12 cellular contexts compared by ENCODE assay signal in genomic region chr2:62140785-62141740, GRCh38. TPM values are rescaled to one million over a fixed set of nuclear protein-coding genes. Genes with fewer than 3 reads are reported as not detected.
DNase-seq lines count a peak whose midpoint lies in the region; ATAC-seq and TF ChIP-seq lines count a peak whose summit lies in the region.
"Had no signal": no experiment of that assay in that cellular context is flagged by ENCODE, and none has a peak within 500 bp of the region (broad histone marks: within the 10 kb centered on the region; RNA-seq: fewer than 3 reads in every experiment).

No MANE protein-coding gene starts in this region.

- CTCF ChIA-PET in OCI-LY7 (lab: Charles Lee; ENCODE audit: unreplicated experiment), result no interaction called here

- no peaks in the 10 kb centered on the region for H3K9me2 ChIP-seq in OCI-LY7 (ENCODE audit: insufficient read depth, low read length)

- no TSS peak for BruUV-seq in OCI-LY7 (replicated peaks; lab: Mats Ljungman, UMichigan)

- H3K9me3 ChIP-seq in OCI-LY7 (ENCODE audit: low read length), result no peaks in the 10 kb centered on the region
- H3K9me3 ChIP-seq in spleen, result no peaks in the 10 kb centered on the region
- H3K9me3 ChIP-seq in aorta (ENCODE audit: control insufficient read depth, low read length), result no peaks in the 10 kb centered on the region
- H3K9me3 ChIP-seq: Peyer's patch, thoracic aorta had no signal

- TF ChIP-seq CTCF in GM12864 (IDR thresholded peaks at IDR 0.05; ENCODE audit: low read depth, low read length, missing control alignments), result no peak
- no peak for TF ChIP-seq CTCF in OCI-LY7 (conservative IDR thresholded peaks at IDR 0.05; ENCODE audit: low read length)
- TF ChIP-seq CTCF in spleen (IDR thresholded peaks at IDR 0.05 in 8 of 11, conservative IDR thresholded peaks at IDR 0.05 in 3 of 11), result no peak

- H3K27me3 ChIP-seq in spleen (replicated peaks in 1 of 7), result no peaks in the 10 kb centered on the region
- H3K27me3 ChIP-seq in aorta (ENCODE audit: control insufficient read depth in 1 of 2, insufficient read depth in 2 of 2, low read length in 1 of 2), result no peaks in the 10 kb centered on the region
- H3K27me3 ChIP-seq: Peyer's patch had no signal

- peak overlapping the region; percentile 59 for H3K4me2 ChIP-seq in OCI-LY7 (ENCODE audit: low read length)

- H3K36me3 ChIP-seq in OCI-LY7 (ENCODE audit: insufficient read depth, low read length), result no peaks in the 10 kb centered on the region; the same call in 1 of the 2 replicates
- peaks cover 0 to 10% (median 0%) of the 10 kb centered on the region in 6 donors for H3K36me3 ChIP-seq in spleen
- no peaks in the 10 kb centered on the region for H3K36me3 ChIP-seq in aorta (ENCODE audit: control insufficient read depth in 1 of 2, insufficient read depth in 2 of 2, low read length in 1 of 2)
- H3K36me3 ChIP-seq: thoracic aorta had no signal

- TF ChIP-seq POLR2A in spleen (IDR thresholded peaks at IDR 0.05), result no peak

- H3K4me1 ChIP-seq in OCI-LY7 (ENCODE audit: insufficient read depth, low read length, poor library complexity, severe bottlenecking), result peaks cover 94% of the 10 kb centered on the region
- peaks cover 0 to 32% (median 13%) of the 10 kb centered on the region in 6 donors for H3K4me1 ChIP-seq in spleen
- H3K4me1 ChIP-seq in aorta (ENCODE audit: control insufficient read depth in 1 of 2, insufficient read depth in 2 of 2, low read length in 2 of 2), result peaks cover 0 to 6% of the 10 kb centered on the region in 2 donors
- H3K4me1 ChIP-seq: Peyer's patch had no signal

- 42 to 52% (median 46%) methylated on average over 4 of the region's 4 CpGs for whole genome bisulfite sequencing in spleen, 5 donors
- 75 to 84% methylated on average over 4 of the region's 4 CpGs for WGBS in aorta, 2 donors

- no peaks in the 10 kb centered on the region for H3K79me2 ChIP-seq in OCI-LY7 (ENCODE audit: insufficient read depth, low read depth, low read length)

- intact Hi-C loops in OCI-LY7 (cut with micrococcal nuclease; ENCODE audit: unreplicated experiment) (loop anchor here (2.0 to 5.0 kb wide), 3 partner anchors 40 to 104 kb away; partner anchors contain the start of gene B3GNT2), spleen (cut with DNase I; ENCODE audit: low total_unique reads) (no loop called here), aorta (cut with DNase I) (no loop called here)

- H3K4me3 ChIP-seq in GM12864 (ENCODE audit: low read depth, low read length), result no peak overlapping the region
- H3K4me3 ChIP-seq in OCI-LY7 (ENCODE audit: low read depth, low read length, poor library complexity, severe bottlenecking), result peak overlapping the region; percentile 2
- H3K4me3 ChIP-seq in spleen, result no peak overlapping the region
- no peak overlapping the region for H3K4me3 ChIP-seq in aorta (ENCODE audit: low read length in 2 of 2)
- H3K4me3 ChIP-seq: Peyer's patch, thoracic aorta had no signal

- POLR2A ChIA-PET in OCI-LY7 (lab: Charles Lee), result interaction anchor here (1.2 to 1.4 kb wide), 2 partner anchors 10 to 53 kb away, joined by 3 to 4 read pairs; no protein-coding TSS in a partner anchor

- H2AFZ ChIP-seq in OCI-LY7 (ENCODE audit: low read length), result peak overlapping the region; percentile 55; the same call in 1 of the 2 replicates

- ATAC-seq in GM19351 (IDR thresholded peaks at IDR 0.05; ENCODE audit: unreplicated experiment) (peak; percentile 61), HG02981 (IDR thresholded peaks at IDR 0.05; ENCODE audit: unreplicated experiment) (peak; percentile 45), aorta (ENCODE audit: low FRiP score) (no peak)
- ATAC-seq: CD8-positive, alpha-beta T cell had no signal

- no peaks in the 10 kb centered on the region for H4K20me1 ChIP-seq in OCI-LY7 (ENCODE audit: insufficient read depth, low read length)

- DNase-seq in GM12864 (ENCODE audit: low read depth), result peak; percentile 61
- DNase-seq in OCI-LY7 (ENCODE audit: low spot score), result peak; percentile 84
- DNase-seq in RKO (ENCODE audit: low spot score), result no peak
- no peak for DNase-seq in spleen
- DNase-seq in amygdala (lab: John Stamatoyannopoulos, UW), result no peak
- no peak for DNase-seq in aorta
- DNase-seq: CD8-positive, alpha-beta T cell; NCI-H1092 treated with DMSO at 0.1 percent for 48 hours; Peyer's patch had no signal

- H3K27ac ChIP-seq in OCI-LY7 (ENCODE audit: low read depth, low read length, poor library complexity, severe bottlenecking) (peak overlapping the region; percentile 89), spleen (peak overlapping the region in 2 of 8 donors; percentile 0 to 16), aorta (ENCODE audit: low read depth in 1 of 2, low read length in 2 of 2) (no peak overlapping the region)
- H3K27ac ChIP-seq: Peyer's patch, thoracic aorta had no signal

RNA-seq across cellular contexts. Expression of gene B3GNT2, which starts 54.9 kb away (rescaled TPM):
- total RNA-seq in OCI-LY7 (2014; rRNA removed; shearing (Covaris generic)), result 63.0 and 65.8 TPM in 2 replicates
- total RNA-seq in OCI-LY7 (2022) (47.9 and 51.1 TPM in 2 replicates), spleen (10 to 100 TPM; 21.3 to 40.3 (median 28.9) TPM), aorta (10 to 100 TPM; 16.4 to 26.0 TPM)
- polyA plus RNA-seq in spleen (10 to 100 TPM in 1 of 3 donors, 1 to 10 TPM in 2; 6.5 to 11.3 (median 8.5) TPM), aorta (10 to 100 TPM; 17.0 to 29.1 TPM)

Comparison
In these comparisons a context has a peak if more than half of its experiments do, and no peak if none do; other contexts are left out.
1. DNase-seq: peak in GM12864 (single experiment) and OCI-LY7 (single experiment); none in RKO (single experiment), spleen (single experiment), amygdala (0 of 56) and aorta (0 of 2).